ENCODE assay signal across 13 cellular contexts in the genomic region with DNA sequence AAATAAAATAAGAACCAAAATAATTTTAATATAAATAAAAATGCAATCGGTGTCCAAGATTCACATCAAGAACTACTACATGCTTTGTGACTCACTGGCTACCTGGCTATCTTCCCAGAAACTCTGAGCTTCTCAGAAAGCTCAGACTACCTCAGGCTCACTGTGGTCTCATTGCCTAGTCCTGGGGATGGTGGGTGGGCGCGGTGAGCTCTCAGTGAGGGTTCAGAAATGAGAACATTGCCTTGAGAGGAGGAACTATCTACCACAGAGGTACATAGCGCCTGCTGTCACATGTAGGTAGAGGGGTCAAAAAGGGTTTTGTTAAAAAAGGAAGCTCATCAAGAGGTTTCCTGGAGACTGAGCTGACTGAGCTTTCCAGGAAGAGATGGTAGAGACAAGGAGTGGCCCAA.
DNase-seq lines count a peak whose midpoint lies in the region; ATAC-seq and TF ChIP-seq lines count a peak whose summit lies in the region.
"Had no signal": no experiment of that assay in that cellular context is flagged by ENCODE, and none has a peak within 500 bp of the region (broad histone marks: within the 10 kb centered on the region; RNA-seq: fewer than 3 reads in every experiment).

No MANE protein-coding gene starts in this region.

- no peaks in the 10 kb centered on the region for H3K36me3 Mint-ChIP-seq in T-helper 2 cell treated with Interferon-gamma antibody and Interleukin-4, amounts not matched to agents 5 μg/mL and 100 μg/mL, for 36 hours (ENCODE audit: low read depth)
- H3K36me3 Mint-ChIP-seq in dendritic cell treated with granulocyte-macrophage colony-stimulating factor and Interleukin-4, amounts not matched to agents 40 ng/mL and 50 ng/mL, for 4 days (ENCODE audit: low read depth), result peaks cover 3% of the 10 kb centered on the region
- H3K36me3 Mint-ChIP-seq: natural killer cell had no signal

- H3K9me3 ChIP-seq in MG63 (no peaks in the 10 kb centered on the region), neutrophil (no peaks in the 10 kb centered on the region), right lobe of liver (no peaks in the 10 kb centered on the region)
- H3K9me3 ChIP-seq: suprapubic skin had no signal

- no peaks in the 10 kb centered on the region for H3K36me3 ChIP-seq in MG63
- H3K36me3 ChIP-seq in neutrophil, result peaks cover 84% of the 10 kb centered on the region
- H3K36me3 ChIP-seq in right lobe of liver, result no peaks in the 10 kb centered on the region
- H3K36me3 ChIP-seq: suprapubic skin had no signal

- H3K27ac Mint-ChIP-seq in T-helper 2 cell treated with Interferon-gamma antibody and Interleukin-4, amounts not matched to agents 5 μg/mL and 100 μg/mL, for 36 hours, result peak overlapping the region; percentile 37
- peak overlapping the region; percentile 43 for H3K27ac Mint-ChIP-seq in dendritic cell treated with granulocyte-macrophage colony-stimulating factor and Interleukin-4, amounts not matched to agents 40 ng/mL and 50 ng/mL, for 4 days
- H3K27ac Mint-ChIP-seq: natural killer cell had no signal

- intact Hi-C loops in dendritic cell treated with granulocyte-macrophage colony-stimulating factor and Interleukin-4, amounts not matched to agents 40 ng/mL and 50 ng/mL, for 4 days (cut with micrococcal nuclease), result loop anchor here (10.0 kb wide), 1 partner anchor 128 kb away; no protein-coding TSS in a partner anchor
- intact Hi-C loops in right lobe of liver (cut with DNase I), result no loop called here

- no peak for DNase-seq in T-helper 2 cell treated with Interferon-gamma antibody and Interleukin-4, amounts not matched to agents 5 μg/mL and 100 μg/mL, for 36 hours (ENCODE audit: low spot score)
- DNase-seq in T-helper 2 cell, result no peak
- DNase-seq in MG63, result peak; percentile 89
- DNase-seq in right lobe of liver, result no peak
- no peak for DNase-seq in omental fat pad (ENCODE audit: low spot score)
- no peak for DNase-seq in LoVo (ENCODE audit: low spot score)
- DNase-seq: 8988T; activated T-cell treated with anti-CD3 and anti-CD28 coated beads, Interleukin-2, amount 50 U/mL, for 4 hours; natural killer cell; NCI-H1436 had no signal

- peaks cover 12% of the 10 kb centered on the region for H3K4me1 Mint-ChIP-seq in T-helper 2 cell treated with Interferon-gamma antibody and Interleukin-4, amounts not matched to agents 5 μg/mL and 100 μg/mL, for 36 hours (ENCODE audit: low read depth)
- H3K4me1 Mint-ChIP-seq in dendritic cell treated with granulocyte-macrophage colony-stimulating factor and Interleukin-4, amounts not matched to agents 40 ng/mL and 50 ng/mL, for 4 days (ENCODE audit: low read depth), result peaks cover 36% of the 10 kb centered on the region
- H3K4me1 Mint-ChIP-seq: natural killer cell had no signal

- H3K27ac ChIP-seq in neutrophil (peak overlapping the region; percentile 89), right lobe of liver (no peak overlapping the region)
- H3K27ac ChIP-seq: suprapubic skin had no signal

- WGBS in right lobe of liver (ENCODE audit: insufficient coverage, low coverage, low lambda C conversion rate, missing lambda C conversion rate), result 67% methylated on average over 4 of the region's 4 CpGs

- TF ChIP-seq CTCF in neutrophil (IDR thresholded peaks at IDR 0.05) (no peak), right lobe of liver (IDR thresholded peaks at IDR 0.05) (no peak), omental fat pad (IDR thresholded peaks at IDR 0.05) (no peak)

- no peaks in the 10 kb centered on the region for H3K9me3 Mint-ChIP-seq in T-helper 2 cell treated with Interferon-gamma antibody and Interleukin-4, amounts not matched to agents 5 μg/mL and 100 μg/mL, for 36 hours
- H3K9me3 Mint-ChIP-seq in dendritic cell treated with granulocyte-macrophage colony-stimulating factor and Interleukin-4, amounts not matched to agents 40 ng/mL and 50 ng/mL, for 4 days, result no peaks in the 10 kb centered on the region
- H3K9me3 Mint-ChIP-seq: activated T-cell treated with anti-CD3 and anti-CD28 coated beads, Interleukin-2, amount 50 U/mL, for 4 hours; natural killer cell had no signal

- no peak for ATAC-seq in right lobe of liver
- ATAC-seq in omental fat pad (ENCODE audit: low FRiP score), result no peak
- ATAC-seq: activated T-cell treated with anti-CD3 and anti-CD28 coated beads, Interleukin-2, amount 50 U/mL, for 4 hours; natural killer cell had no signal

- H3K4me1 ChIP-seq in neutrophil (ENCODE audit: control insufficient read depth in 1 of 2, insufficient read depth in 1 of 2, low read depth in 1 of 2, low read length in 1 of 2) (peaks cover 32 to 33% of the 10 kb centered on the region in 2 experiments), right lobe of liver (no peaks in the 10 kb centered on the region)
- H3K4me1 ChIP-seq: suprapubic skin had no signal

- TF ChIP-seq POLR2A in right lobe of liver (IDR thresholded peaks at IDR 0.05), result no peak

- no peaks in the 10 kb centered on the region for H3K27me3 ChIP-seq in MG63
- no peaks in the 10 kb centered on the region for H3K27me3 ChIP-seq in neutrophil
- H3K27me3 ChIP-seq in right lobe of liver, result no peaks in the 10 kb centered on the region
- H3K27me3 ChIP-seq: suprapubic skin had no signal

- no peak overlapping the region for H3K4me3 ChIP-seq in MG63
- H3K4me3 ChIP-seq in neutrophil (ENCODE audit: low read depth in 1 of 2, low read length in 1 of 2), result no peak overlapping the region
- H3K4me3 ChIP-seq in right lobe of liver, result no peak overlapping the region
- H3K4me3 ChIP-seq: suprapubic skin had no signal

- H3K27me3 Mint-ChIP-seq in T-helper 2 cell treated with Interferon-gamma antibody and Interleukin-4, amounts not matched to agents 5 μg/mL and 100 μg/mL, for 36 hours (ENCODE audit: low read depth), result peaks cover 18% of the 10 kb centered on the region
- no peaks in the 10 kb centered on the region for H3K27me3 Mint-ChIP-seq in dendritic cell treated with granulocyte-macrophage colony-stimulating factor and Interleukin-4, amounts not matched to agents 40 ng/mL and 50 ng/mL, for 4 days

- no peak overlapping the region for H3K4me3 Mint-ChIP-seq in T-helper 2 cell treated with Interferon-gamma antibody and Interleukin-4, amounts not matched to agents 5 μg/mL and 100 μg/mL, for 36 hours
- no peak overlapping the region for H3K4me3 Mint-ChIP-seq in dendritic cell treated with granulocyte-macrophage colony-stimulating factor and Interleukin-4, amounts not matched to agents 40 ng/mL and 50 ng/mL, for 4 days
- H3K4me3 Mint-ChIP-seq: activated T-cell treated with anti-CD3 and anti-CD28 coated beads, Interleukin-2, amount 50 U/mL, for 4 hours; natural killer cell had no signal
